Comparison of ENCODE assay signal across 2 cellular contexts in genomic region chr12:103198499-103198898, GRCh38.
TF ChIP-seq lines count a peak whose summit lies in the region.

No MANE protein-coding gene starts in this region.

TF ChIP-seq in GM23338, 12 proteins besides CTCF, POLR2A, EP300 and RAD21 (continued from another document):
- TF ChIP-seq ZNF462 (CRISPR knock-in tag; IDR thresholded peaks at IDR 0.05) (no peak), NANOG (IDR thresholded peaks at IDR 0.05; ENCODE audit: borderline replicate concordance) (no peak), ETS1 (IDR thresholded peaks at IDR 0.05) (no peak), EZH2phosphoT487 (IDR thresholded peaks at IDR 0.05; ENCODE audit: unreplicated experiment) (no peak), REST (IDR thresholded peaks at IDR 0.05; ENCODE audit: unreplicated experiment) (peak; percentile 49), ZNF114 (CRISPR knock-in tag; IDR thresholded peaks at IDR 0.05) (no peak)

TF ChIP-seq in WTC11, 78 proteins besides CTCF, POLR2A, EP300 and RAD21 (continued from another document):
- no peak for TF ChIP-seq FOXK1 (CRISPR knock-in tag; IDR thresholded peaks at IDR 0.05)
- no peak for TF ChIP-seq ESRRA (CRISPR knock-in tag; IDR thresholded peaks at IDR 0.05; ENCODE audit: borderline replicate concordance)
- TF ChIP-seq HMGA2 (CRISPR knock-in tag; IDR thresholded peaks at IDR 0.05), result no peak
- no peak for TF ChIP-seq AR (CRISPR knock-in tag; IDR thresholded peaks at IDR 0.05)
- no peak for TF ChIP-seq MAX (CRISPR knock-in tag; IDR thresholded peaks at IDR 0.05)
- no peak for TF ChIP-seq ETV6 (CRISPR knock-in tag; IDR thresholded peaks at IDR 0.05)
